In the genomic region with DNA sequence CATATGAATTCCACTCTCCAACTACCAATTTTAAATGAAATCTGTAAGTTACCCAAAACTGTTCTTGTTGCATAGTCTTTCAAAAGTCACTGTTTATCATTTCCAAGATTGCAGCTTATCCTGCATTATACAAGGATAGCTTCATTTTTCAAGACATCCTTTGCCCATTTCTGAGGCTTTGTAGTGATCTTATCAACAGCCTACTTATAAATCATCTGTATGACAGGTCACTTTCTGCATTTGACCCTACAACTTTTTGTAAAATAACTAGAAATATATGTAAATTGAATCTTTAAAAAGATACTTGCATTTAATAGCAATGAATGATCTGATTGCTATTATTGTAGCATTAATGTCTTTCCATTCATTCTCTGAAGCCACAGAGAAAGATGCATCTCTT, we compare ENCODE assay signal across 22 cellular contexts.
"Had no signal": no experiment of that assay in that cellular context is flagged by ENCODE, and none has a peak within 500 bp of the region (broad histone marks: within the 10 kb centered on the region; RNA-seq: fewer than 3 reads in every experiment).

No MANE protein-coding gene starts in this region.

- H3K27me3 ChIP-seq: dorsolateral prefrontal cortex, gastroesophageal sphincter, heart left ventricle, hepatocyte, right atrium auricular region, testis, tibial artery had no signal

- FAIRE-seq: urothelium cell line had no signal

- H3K36me3 ChIP-seq: prostate gland, right atrium auricular region had no signal

- H3K4me3 ChIP-seq: dorsolateral prefrontal cortex, gastroesophageal sphincter, heart left ventricle, hepatocyte, lung, prostate gland, right atrium auricular region, testis, tibial artery had no signal

- ATAC-seq: esophagus mucosa; gastroesophageal sphincter; heart left ventricle; left lobe of liver; natural killer cell; sciatic nerve; stimulated activated memory B cell treated with anti-CD40 and anti-IgM and Interleukin-4, amounts not matched to agents 10 μg/mL and 1 μg/mL and 100 μg/mL, for 72 hours; stimulated activated naive CD8-positive, alpha-beta T cell treated with anti-CD3 and anti-CD28 coated beads, Interleukin-15, Interleukin-2, amounts not matched to agents 100 U/mL and 50 U/mL, for 24 hours had no signal

- DNase-seq: dorsolateral prefrontal cortex; effector CD4-positive, alpha-beta T cell; foreskin fibroblast; heart left ventricle; kidney; natural killer cell; stimulated activated CD4-positive, alpha-beta T cell treated with anti-CD3 and anti-CD28 coated beads, Interleukin-4, amount 100 ng/mL, for 4 hours; stimulated activated naive CD8-positive, alpha-beta T cell treated with anti-CD3 and anti-CD28 coated beads, Interleukin-15, Interleukin-2, amounts not matched to agents 100 U/mL and 50 U/mL, for 24 hours; substantia nigra; testis; tibial artery had no signal

- H3K27ac ChIP-seq: dorsolateral prefrontal cortex, epithelial cell of prostate, gastroesophageal sphincter, heart left ventricle, hepatocyte, prostate gland, right atrium auricular region, testis, tibial artery had no signal

- H3K4me1 ChIP-seq: prostate gland, right atrium auricular region, testis, tibial artery had no signal

- H3K9me3 ChIP-seq: gastroesophageal sphincter, heart left ventricle, prostate gland, right atrium auricular region, testis, tibial artery had no signal
